Comparison of ENCODE assay signal across 11 cellular contexts in the genomic region with DNA sequence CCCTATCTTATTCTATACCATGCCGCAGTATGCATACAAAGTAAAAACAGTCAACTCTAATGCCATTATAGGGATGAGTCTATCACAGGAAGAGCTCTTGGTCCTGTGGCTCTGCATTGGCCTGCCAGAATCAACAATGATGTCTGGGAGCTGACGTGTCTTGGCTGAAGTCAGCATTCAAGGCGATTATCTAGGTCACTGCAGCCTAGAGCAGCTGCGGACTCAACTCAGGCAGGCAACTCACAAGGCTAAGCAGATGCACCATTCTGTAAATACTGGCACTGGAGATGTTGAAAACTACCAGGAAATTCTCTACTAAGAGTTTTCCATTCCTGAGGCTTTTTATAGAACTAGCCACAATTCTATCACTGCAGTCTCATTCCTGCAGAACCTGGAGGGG. TPM values are rescaled to one million over a fixed set of nuclear protein-coding genes. Genes with fewer than 3 reads are reported as not detected.
DNase-seq lines count a peak whose midpoint lies in the region; ATAC-seq, FAIRE-seq and TF ChIP-seq lines count a peak whose summit lies in the region.
"Had no signal": no experiment of that assay in that cellular context is flagged by ENCODE, and none has a peak within 500 bp of the region (broad histone marks: within the 10 kb centered on the region; RNA-seq: fewer than 3 reads in every experiment).

No MANE protein-coding gene starts in this region.

- H3K9me2 ChIP-seq in GM23248 (ENCODE audit: insufficient read depth), result no peaks in the 10 kb centered on the region

- FAIRE-seq in K562 (lab: Jason Lieb, UNC), result peak; percentile 81

- CTCF ChIA-PET in K562 (lab: Yijun Ruan, JAX; ENCODE audit: low intra/inter-chr PET ratio), result no interaction called here

- TF ChIP-seq POLR2A in K562 (conservative IDR thresholded peaks at IDR 0.05), result no peak

- no TSS peak for BruUV-seq in K562 (replicated peaks; lab: Mats Ljungman, UMichigan)

- no peak for TF ChIP-seq RAD21 in K562 (CRISPR knock-in tag; conservative IDR thresholded peaks at IDR 0.05 in 1 of 2, IDR thresholded peaks at IDR 0.05 in 1 of 2)

- H2AFZ ChIP-seq in GM23248 (no peak overlapping the region), K562 (ENCODE audit: low read depth, low read length) (peak overlapping the region; percentile 73)

- 0 out of 2 replicates have a peak, but pooled peaks cover 4% of the 10 kb centered on the region for H3F3A ChIP-seq in GM23248 (ENCODE audit: insufficient read depth)

- no peak overlapping the region for H3K4me2 ChIP-seq in GM23248 (ENCODE audit: unreplicated experiment)
- 0 out of 2 replicates have a peak overlapping the region, but pooled peaks have one; percentile 16 for H3K4me2 ChIP-seq in K562 (ENCODE audit: insufficient read depth, low read length)

- H4K20me1 ChIP-seq in GM23248 (ENCODE audit: insufficient read depth), result no peaks in the 10 kb centered on the region
- no peaks in the 10 kb centered on the region for H4K20me1 ChIP-seq in K562 (replicated peaks; ENCODE audit: control insufficient read depth, insufficient read depth, low read length)

- in situ Hi-C loops in GM23248 (cut with MboI), result loop anchor here (10.0 kb wide), 1 partner anchor 175 kb away; no protein-coding TSS in a partner anchor
- in situ Hi-C loops in K562 (cut with MboI), result loop anchor here (5.0 kb wide), 1 partner anchor 58 kb away; no protein-coding TSS in a partner anchor

- no peak for TF ChIP-seq CTCF in K562 (IDR thresholded peaks at IDR 0.05 in 2 of 3, conservative IDR thresholded peaks at IDR 0.05 in 1 of 3; ENCODE audit: insufficient read depth in 2 of 3, low read depth in 1 of 3, low read length in 3 of 3)

- TF ChIP-seq EP300 in K562 (IDR thresholded peaks at IDR 0.05; ENCODE audit: low read length), result no peak

- ATAC-seq in K562, result peak; percentile 70
- no peak for ATAC-seq in HG02642 (IDR thresholded peaks at IDR 0.05; ENCODE audit: poor library complexity, unreplicated experiment)
- no peak for ATAC-seq in GM18909 (IDR thresholded peaks at IDR 0.05; ENCODE audit: poor library complexity, unreplicated experiment)
- no peak for ATAC-seq in HG03196 (IDR thresholded peaks at IDR 0.05; ENCODE audit: unreplicated experiment)

- H3K9me3 ChIP-seq in GM23248 (ENCODE audit: low read depth) (no peaks in the 10 kb centered on the region), K562 (replicated peaks; ENCODE audit: control insufficient read depth, insufficient read depth, low read depth, low read length) (no peaks in the 10 kb centered on the region)

- H3K27ac ChIP-seq in GM23248 (peak overlapping the region; percentile 23), K562 (ENCODE audit: extremely low read depth, low read depth, low read length) (0 out of 3 replicates have a peak overlapping the region, but pooled peaks have one; percentile 1)

- H3K79me2 ChIP-seq in GM23248 (ENCODE audit: insufficient read depth) (no peaks in the 10 kb centered on the region), K562 (ENCODE audit: control insufficient read depth, insufficient read depth, low read length) (no peaks in the 10 kb centered on the region)

- H3K4me1 ChIP-seq in GM23248 (ENCODE audit: insufficient read depth), result peaks cover 26% of the 10 kb centered on the region
- H3K4me1 ChIP-seq in K562 (replicated peaks in 1 of 2; ENCODE audit: control insufficient read depth in 2 of 2, insufficient read depth in 2 of 2, low read length in 2 of 2), result peaks cover 3 to 28% of the 10 kb centered on the region in 2 experiments; a peak in 4 of 5 replicates

- DNase-seq in GM23248 (peak; percentile 89), K562 (ENCODE audit: extremely low read depth in 1 of 4, low spot score in 3 of 4) (peak in 2 of 4 experiments; percentile 41 to 75), iPS-NIHi7 (ENCODE audit: extremely low spot score) (peak; percentile 62), retina (peak; percentile 80), NCI-H1105 treated with DMSO at 0.1 percent for 48 hours (lab: John Stamatoyannopoulos, UW) (no peak)
- DNase-seq: stimulated activated CD4-positive, alpha-beta T cell treated with anti-CD3 and anti-CD28 coated beads, Interleukin-2, amount 100 ng/mL, for 24 hours had no signal

- 47 to 67% methylated on average over 4 of the region's 4 CpGs for WGBS in GM23248 (ENCODE audit: low coverage in 1 of 2, low lambda C conversion rate in 2 of 2, missing lambda C conversion rate in 2 of 2), 2 experiments
- 25% methylated on average over 4 of the region's 4 CpGs for WGBS in K562 (ENCODE audit: insufficient coverage, low coverage, missing lambda C conversion rate)

- H3K9me1 ChIP-seq in K562 (ENCODE audit: control insufficient read depth, insufficient read depth, low read length), result no peaks in the 10 kb centered on the region

- H3K36me3 ChIP-seq in GM23248 (ENCODE audit: low read depth) (no peaks in the 10 kb centered on the region), K562 (ENCODE audit: control insufficient read depth, insufficient read depth, low read length) (no peaks in the 10 kb centered on the region; the same call in 2 of the 3 replicates)

- H3K4me3 ChIP-seq in GM23248 (no peak overlapping the region), K562 (no peak overlapping the region)
- H3K4me3 ChIP-seq: coronary artery had no signal

- POLR2A ChIA-PET in K562 (lab: Yijun Ruan, JAX), result interaction anchor here (0.6 to 3.3 kb wide), 12 partner anchors 9 to 89 kb away, joined by 3 to 13 read pairs (median 4); a partner anchor contains a TSS

- intact Hi-C loops in K562 (cut with micrococcal nuclease), result no loop called here

- H3K27me3 ChIP-seq in GM23248 (replicated peaks; ENCODE audit: insufficient read depth) (no peaks in the 10 kb centered on the region), K562 (ENCODE audit: control insufficient read depth in 2 of 2, insufficient read depth in 2 of 2, low read length in 2 of 2) (no peaks in the 10 kb centered on the region)

- H3K9ac ChIP-seq in GM23248, result no peak overlapping the region
- H3K9ac ChIP-seq in K562 (ENCODE audit: insufficient read depth in 1 of 2, low read depth in 2 of 2, low read length in 2 of 2), result peak overlapping the region in 1 of 2 experiments; percentile 11; a peak in 1 of 4 replicates

RNA-seq across cellular contexts. Expression of a gene that starts 13.3 kb away (rescaled TPM):
- total RNA-seq in GM23248 (2014; rRNA removed; shearing (Covaris generic)), result 0.22 TPM in 1 of 2 replicates, not detected in the other
- 0.71 and 0.96 TPM in 2 replicates for polyA plus RNA-seq in GM23248 (2016; fragmentation: Nextera tagmentation; extraction: Ambion mirVana)
- not detected in 2 replicates for total RNA-seq in K562 (2011; cell fraction: chromatin; rRNA removed; ENCODE audit: low replicate concordance)
- not detected in 2 replicates for total RNA-seq in K562 (2011; cell fraction: nucleolus; rRNA removed)
- total RNA-seq in K562 (2011; cell fraction: nucleoplasm; rRNA removed), result not detected in 2 replicates
- total RNA-seq in K562 (2014; rRNA removed), result 0.24 TPM in 1 of 2 replicates, not detected in the other
- total RNA-seq in K562 (2014; rRNA removed; fragmentation: Illumina TruSeq; extraction: Trizol), result not detected in 2 replicates
- 0.40 TPM in 1 of 2 replicates, not detected in the other for total RNA-seq in K562 (2015; rRNA removed; fragmentation: Illumina TruSeq; extraction: Trizol)
- 0.11 TPM in 1 of 2 replicates, not detected in the other for total RNA-seq in K562 (2021)
- 0.28 and 0.38 TPM in 2 replicates for polyA plus RNA-seq in K562 (2011; rRNA removed)
- 0.09 TPM in 1 of 2 replicates, not detected in the other for polyA plus RNA-seq in K562 (2011; cell fraction: cytosol; rRNA removed)
- 0.14 and 0.24 TPM in 2 replicates for polyA plus RNA-seq in K562 (2011; cell fraction: nucleus; rRNA removed)
- polyA plus RNA-seq in K562 (2012), result 1.6 and 1.8 TPM in 2 replicates
- polyA plus RNA-seq in K562 (2014; fragmentation: Illumina TruSeq; extraction: Trizol), result 0.16 TPM in 1 of 2 replicates, not detected in the other
- 1 to 10 TPM; 3.4 to 5.5 TPM for polyA plus RNA-seq in K562 (2014; fragmentation: Nextera tagmentation; extraction: Ambion mirVana)
- polyA plus RNA-seq in K562 (2014; rRNA removed), result 0.05 and 0.16 TPM in 2 replicates
- polyA minus RNA-seq in K562 (2011; rRNA and poly(A)+ RNA removed), result 0.18 TPM in 1 of 2 replicates, not detected in the other
- not detected in 2 replicates for polyA minus RNA-seq in K562 (2011; cell fraction: cytosol; rRNA and poly(A)+ RNA removed)
- polyA minus RNA-seq in K562 (2011; cell fraction: nucleus; rRNA and poly(A)+ RNA removed), result not detected in 2 replicates
- total RNA-seq: SK-MEL-5 had no signal

RNA-seq across cellular contexts. Expression of a gene that starts 23.0 kb away (rescaled TPM):
- 0.38 and 1.2 TPM in 2 replicates for total RNA-seq in GM23248 (2014; rRNA removed; shearing (Covaris generic))
- polyA plus RNA-seq in GM23248 (2016; fragmentation: Nextera tagmentation; extraction: Ambion mirVana), result 4.6 and 6.6 TPM in 2 replicates
- 53.1 and 146 TPM in 2 replicates for total RNA-seq in K562 (2011; cell fraction: chromatin; rRNA removed; ENCODE audit: low replicate concordance)
- total RNA-seq in K562 (2011; cell fraction: nucleolus; rRNA removed), result 30.5 and 38.8 TPM in 2 replicates
- 87.9 and 144 TPM in 2 replicates for total RNA-seq in K562 (2011; cell fraction: nucleoplasm; rRNA removed)
- 59.6 and 62.3 TPM in 2 replicates for total RNA-seq in K562 (2014; rRNA removed)
- 192 and 220 TPM in 2 replicates for total RNA-seq in K562 (2014; rRNA removed; fragmentation: Illumina TruSeq; extraction: Trizol)
- 128 and 140 TPM in 2 replicates for total RNA-seq in K562 (2015; rRNA removed; fragmentation: Illumina TruSeq; extraction: Trizol)
- total RNA-seq in K562 (2021), result 128 and 129 TPM in 2 replicates
- polyA plus RNA-seq in K562 (2011; rRNA removed), result 106 and 218 TPM in 2 replicates
- polyA plus RNA-seq in K562 (2011; cell fraction: cytosol; rRNA removed), result 21.1 and 32.0 TPM in 2 replicates
- polyA plus RNA-seq in K562 (2011; cell fraction: nucleus; rRNA removed), result 44.8 and 55.3 TPM in 2 replicates
- polyA plus RNA-seq in K562 (2012), result 47.8 and 127 TPM in 2 replicates
- 120 and 129 TPM in 2 replicates for polyA plus RNA-seq in K562 (2014; fragmentation: Illumina TruSeq; extraction: Trizol)
- 100 to 1,000 TPM; 506 to 600 TPM for polyA plus RNA-seq in K562 (2014; fragmentation: Nextera tagmentation; extraction: Ambion mirVana)
- 102 and 125 TPM in 2 replicates for polyA plus RNA-seq in K562 (2014; rRNA removed)
- 78.8 and 104 TPM in 2 replicates for polyA minus RNA-seq in K562 (2011; rRNA and poly(A)+ RNA removed)
- polyA minus RNA-seq in K562 (2011; cell fraction: cytosol; rRNA and poly(A)+ RNA removed), result 27.6 and 34.3 TPM in 2 replicates
- 66.6 and 78.3 TPM in 2 replicates for polyA minus RNA-seq in K562 (2011; cell fraction: nucleus; rRNA and poly(A)+ RNA removed)

RNA-seq across cellular contexts. Expression of a gene that starts 49.7 kb away (rescaled TPM):
- total RNA-seq in GM23248 (2014; rRNA removed; shearing (Covaris generic)), result 1.1 TPM in 1 of 2 replicates, not detected in the other
- 0.25 and 0.35 TPM in 2 replicates for polyA plus RNA-seq in GM23248 (2016; fragmentation: Nextera tagmentation; extraction: Ambion mirVana)
- not detected in 2 replicates for total RNA-seq in K562 (2011; cell fraction: chromatin; rRNA removed; ENCODE audit: low replicate concordance)
- not detected in 2 replicates for total RNA-seq in K562 (2011; cell fraction: nucleolus; rRNA removed)
- not detected in 2 replicates for total RNA-seq in K562 (2011; cell fraction: nucleoplasm; rRNA removed)
- total RNA-seq in K562 (2014; rRNA removed), result not detected in 2 replicates
- total RNA-seq in K562 (2014; rRNA removed; fragmentation: Illumina TruSeq; extraction: Trizol), result not detected in 2 replicates
- not detected in 2 replicates for total RNA-seq in K562 (2015; rRNA removed; fragmentation: Illumina TruSeq; extraction: Trizol)
- not detected in 2 replicates for total RNA-seq in K562 (2021)
- polyA plus RNA-seq in K562 (2011; rRNA removed), result not detected in 2 replicates
- not detected in 2 replicates for polyA plus RNA-seq in K562 (2011; cell fraction: cytosol; rRNA removed)
- not detected in 2 replicates for polyA plus RNA-seq in K562 (2011; cell fraction: nucleus; rRNA removed)
- not detected in 2 replicates for polyA plus RNA-seq in K562 (2012)
- polyA plus RNA-seq in K562 (2014; fragmentation: Illumina TruSeq; extraction: Trizol), result not detected in 2 replicates
- not detected for polyA plus RNA-seq in K562 (2014; fragmentation: Nextera tagmentation; extraction: Ambion mirVana)
- not detected in 2 replicates for polyA plus RNA-seq in K562 (2014; rRNA removed)
- not detected in 2 replicates for polyA minus RNA-seq in K562 (2011; rRNA and poly(A)+ RNA removed)
- not detected in 2 replicates for polyA minus RNA-seq in K562 (2011; cell fraction: cytosol; rRNA and poly(A)+ RNA removed)
- polyA minus RNA-seq in K562 (2011; cell fraction: nucleus; rRNA and poly(A)+ RNA removed), result not detected in 2 replicates
- total RNA-seq: SK-MEL-5 had no signal

Comparison
In these comparisons a context has a peak if more than half of its experiments do, and no peak if none do; other contexts are left out.
1. RNA of a gene that starts 23.0 kb away (total RNA-seq): 30.5 to 220 TPM in K562; 0.38 to 1.2 TPM in GM23248; every median in the first group is over 10 times any median in the second.